In genomic region chr5:37836173-37837100, GRCh38 we compare ENCODE assay signal across 8 cellular contexts. TPM values are rescaled to one million over a fixed set of nuclear protein-coding genes. Genes with fewer than 3 reads are reported as not detected.
A peak's percentile ranks its signal among the peaks of the same experiment; 100 is the strongest.
DNase-seq lines count a peak whose midpoint lies in the region; ATAC-seq and TF ChIP-seq lines count a peak whose summit lies in the region.

No MANE protein-coding gene starts in this region.

- peak overlapping the region; percentile 47 for H3K4me3 ChIP-seq in astrocyte of the cerebellum (ENCODE audit: low read depth, low read length)
- H3K4me3 ChIP-seq in iPS-20b (ENCODE audit: low read length), result peak overlapping the region; percentile 66
- peak overlapping the region; percentile 48 to 53 (median 51) for H3K4me3 ChIP-seq in stomach

- H3K27ac ChIP-seq in iPS-20b (ENCODE audit: low read length) (no peak overlapping the region), stomach (peak overlapping the region in 4 of 5 donors; percentile 53 to 87 (median 79))

- intact Hi-C loops in stomach (cut with DNase I; ENCODE audit: low total_unique reads), result loop anchor here (5.0 kb wide), 1 partner anchor 356 kb away; no protein-coding TSS in a partner anchor

- H3K4me1 ChIP-seq in iPS-20b (ENCODE audit: insufficient read depth, low read length) (peaks cover 21% of the 10 kb centered on the region), stomach (peaks cover 40 to 81% (median 56%) of the 10 kb centered on the region in 4 donors)

- in situ Hi-C loops in astrocyte of the cerebellum (cut with HindIII; ENCODE audit: low sequenced_read_pairs), result no loop called here

- H3K27me3 ChIP-seq in iPS-20b (ENCODE audit: insufficient read depth, low read length) (peaks cover 100% of the 10 kb centered on the region), stomach (peaks cover 8 to 89% (median 76%) of the 10 kb centered on the region in 3 donors)

- peak; percentile 45 for DNase-seq in NCI-H510A treated with DMSO at 0.1 percent for 48 hours (lab: John Stamatoyannopoulos, UW)
- DNase-seq in NCI-H510A (lab: John Stamatoyannopoulos, UW), result no peak
- no peak for DNase-seq in astrocyte of the cerebellum (ENCODE audit: low read depth)
- DNase-seq in stomach, result no peak
- no peak for DNase-seq in SIG-M5 (lab: John Stamatoyannopoulos, UW)
- no peak for DNase-seq in pons (ENCODE audit: low spot score)

- H3K9me3 ChIP-seq in iPS-20b (ENCODE audit: insufficient read depth, low read depth, low read length) (peaks cover 3% of the 10 kb centered on the region; the same call in 1 of the 2 replicates), stomach (no peaks in the 10 kb centered on the region)

- WGBS in stomach, 5 donors, result 5 to 10% (median 6%) methylated on average over 40 to 62 of the region's 62 CpGs

- TF ChIP-seq CTCF in astrocyte of the cerebellum (IDR thresholded peaks at IDR 0.05; ENCODE audit: low read depth, low read length, missing control alignments) (no peak), stomach (IDR thresholded peaks at IDR 0.05) (no peak)

- no peaks in the 10 kb centered on the region for H3K36me3 ChIP-seq in iPS-20b (ENCODE audit: insufficient read depth, low read depth, low read length)
- H3K36me3 ChIP-seq in stomach, result no peaks in the 10 kb centered on the region

- TF ChIP-seq EP300 in stomach (IDR thresholded peaks at IDR 0.05), result no peak

- TF ChIP-seq POLR2A in stomach (IDR thresholded peaks at IDR 0.05), result no peak

- no peak for ATAC-seq in GM18868 (IDR thresholded peaks at IDR 0.05; ENCODE audit: unreplicated experiment)

- H3K9ac ChIP-seq in iPS-20b (ENCODE audit: low read depth, low read length), result peak overlapping the region; percentile 47; the same call in 1 of the 2 replicates

RNA-seq across cellular contexts. Expression of gene GDNF, which starts 3.4 kb away (rescaled TPM):
- total RNA-seq in stomach, result 1 to 10 TPM in 1 of 5 donors, under 1 TPM in 2, not detected in 2; 0.29 to 1.1 (median 0.29) TPM
- polyA plus RNA-seq in stomach, result under 1 TPM; 0.55 to 0.93 (median 0.92) TPM
